Comparison of ENCODE assay signal across 8 cellular contexts in genomic region chr19:53808710-53809125, GRCh38. TPM values are rescaled to one million over a fixed set of nuclear protein-coding genes. Genes with fewer than 3 reads are reported as not detected.
DNase-seq lines count a peak whose midpoint lies in the region; ATAC-seq and TF ChIP-seq lines count a peak whose summit lies in the region.

No MANE protein-coding gene starts in this region.

- H3K27ac Mint-ChIP-seq in MCF 10A (ENCODE audit: low read depth, unreplicated experiment), result no peak overlapping the region

- peak; percentile 91 for ATAC-seq in PC-3
- ATAC-seq in upper lobe of right lung, result peak; percentile 68
- ATAC-seq in HG03196 (IDR thresholded peaks at IDR 0.05; ENCODE audit: unreplicated experiment), result no peak
- ATAC-seq in HG02973 (IDR thresholded peaks at IDR 0.05; ENCODE audit: unreplicated experiment), result no peak

- POLR2A ChIA-PET in MCF 10A (lab: Yijun Ruan, JAX) (no interaction called here), PC-3 (lab: Charles Lee; ENCODE audit: unreplicated experiment) (no interaction called here)

- peak; percentile 24 for TF ChIP-seq CTCF in MCF 10A (IDR thresholded peaks at IDR 0.05; ENCODE audit: unreplicated experiment)
- no peak for TF ChIP-seq CTCF in breast epithelium (IDR thresholded peaks at IDR 0.05)
- peak; percentile 87 for TF ChIP-seq CTCF in PC-3 (conservative IDR thresholded peaks at IDR 0.05; ENCODE audit: low read depth, low read length)
- peak; percentile 81 for TF ChIP-seq CTCF in fibroblast of the aortic adventitia (IDR thresholded peaks at IDR 0.05; ENCODE audit: insufficient read depth, low read length)
- TF ChIP-seq CTCF in upper lobe of right lung (IDR thresholded peaks at IDR 0.05), result peak; percentile 45

- H3K9me3 Mint-ChIP-seq in MCF 10A (ENCODE audit: unreplicated experiment), result no peaks in the 10 kb centered on the region

- no peak overlapping the region for H2AFZ ChIP-seq in PC-3 (ENCODE audit: low read length)

- peak; percentile 41 for DNase-seq in MCF 10A (ENCODE audit: unreplicated experiment)
- no peak for DNase-seq in breast epithelium (ENCODE audit: low spot score in 2 of 2)
- peak; percentile 76 for DNase-seq in PC-3
- DNase-seq in fibroblast of the aortic adventitia (ENCODE audit: low read depth), result peak; percentile 75
- no peak for DNase-seq in upper lobe of right lung
- DNase-seq in KG1 (lab: John Stamatoyannopoulos, UW), result no peak

- no peaks in the 10 kb centered on the region for H3K36me3 ChIP-seq in breast epithelium
- no peaks in the 10 kb centered on the region for H3K36me3 ChIP-seq in PC-3 (ENCODE audit: low read depth, low read length)
- no peaks in the 10 kb centered on the region for H3K36me3 ChIP-seq in upper lobe of right lung

- BruUV-seq in MCF 10A (replicated peaks; lab: Mats Ljungman, UMichigan) (no TSS peak), PC-3 (replicated peaks; lab: Mats Ljungman, UMichigan) (no TSS peak)

- H3K4me3 Mint-ChIP-seq in MCF 10A (ENCODE audit: unreplicated experiment), result no peak overlapping the region

- no peaks in the 10 kb centered on the region for H3F3A ChIP-seq in PC-3 (ENCODE audit: low read length, unreplicated experiment)

- no peaks in the 10 kb centered on the region for H3K9me2 ChIP-seq in PC-3 (replicated peaks; ENCODE audit: low read length)

- no peaks in the 10 kb centered on the region for H3K79me2 ChIP-seq in PC-3 (ENCODE audit: low read length)

- intact Hi-C loops in MCF 10A (cut with micrococcal nuclease), result loop anchor here (5.0 kb wide), 1 partner anchor 214 kb away; no protein-coding TSS in a partner anchor
- intact Hi-C loops in breast epithelium (cut with DNase I; ENCODE audit: low total_unique reads), result loop anchor here (10.0 kb wide), 1 partner anchor 734 kb away; no protein-coding TSS in a partner anchor
- intact Hi-C loops in PC-3 (cut with micrococcal nuclease), result loop anchor here (1.0 to 10.0 kb wide), 4 partner anchors 32 to 426 kb away; no protein-coding TSS in a partner anchor
- intact Hi-C loops in upper lobe of right lung (cut with DNase I), result no loop called here

- no peaks in the 10 kb centered on the region for H3K9me3 ChIP-seq in breast epithelium
- no peaks in the 10 kb centered on the region for H3K9me3 ChIP-seq in PC-3 (ENCODE audit: low read length)
- H3K9me3 ChIP-seq in upper lobe of right lung, result no peaks in the 10 kb centered on the region

- no peaks in the 10 kb centered on the region for H3K4me1 Mint-ChIP-seq in MCF 10A (ENCODE audit: insufficient read depth, unreplicated experiment)

- H3K4me2 ChIP-seq in PC-3 (ENCODE audit: low read length), result no peak overlapping the region

- H4K20me1 ChIP-seq in PC-3 (ENCODE audit: low read length), result no peaks in the 10 kb centered on the region

- no peaks in the 10 kb centered on the region for H3K27me3 Mint-ChIP-seq in MCF 10A (ENCODE audit: insufficient read depth, unreplicated experiment)

- H3K9ac ChIP-seq in PC-3 (ENCODE audit: low read length), result no peak overlapping the region

- CTCF ChIA-PET in MCF 10A (lab: Yijun Ruan, JAX), result interaction anchor here (0.6 to 6.0 kb wide), 15 partner anchors 9 to 418 kb away, joined by 3 to 89 read pairs (median 4); no protein-coding TSS in a partner anchor
- CTCF ChIA-PET in PC-3 (lab: Charles Lee), result interaction anchor here (1.0 to 2.3 kb wide), 3 partner anchors 16 to 227 kb away, joined by 3 to 17 read pairs (median 14); no protein-coding TSS in a partner anchor

- H3K4me3 ChIP-seq in breast epithelium, result no peak overlapping the region
- no peak overlapping the region for H3K4me3 ChIP-seq in PC-3 (ENCODE audit: low read length)
- no peak overlapping the region for H3K4me3 ChIP-seq in fibroblast of the aortic adventitia (ENCODE audit: low read depth, low read length)
- no peak overlapping the region for H3K4me3 ChIP-seq in upper lobe of right lung

- TF ChIP-seq POLR2A in breast epithelium (IDR thresholded peaks at IDR 0.05), result no peak

- H3K27ac ChIP-seq in breast epithelium (no peak overlapping the region), PC-3 (ENCODE audit: low read length) (no peak overlapping the region), upper lobe of right lung (no peak overlapping the region)

- no peaks in the 10 kb centered on the region for H3K36me3 Mint-ChIP-seq in MCF 10A (ENCODE audit: insufficient read depth, unreplicated experiment)

- no peaks in the 10 kb centered on the region for H3K27me3 ChIP-seq in breast epithelium
- H3K27me3 ChIP-seq in PC-3 (ENCODE audit: low read length), result no peaks in the 10 kb centered on the region
- H3K27me3 ChIP-seq in upper lobe of right lung, result no peaks in the 10 kb centered on the region

- H3K4me1 ChIP-seq in breast epithelium (no peaks in the 10 kb centered on the region), PC-3 (ENCODE audit: insufficient read depth, low read length) (no peaks in the 10 kb centered on the region), upper lobe of right lung (no peaks in the 10 kb centered on the region)

RNA-seq across cellular contexts. Expression of gene NLRP12, which starts 15.4 kb away (rescaled TPM):
- total RNA-seq in MCF 10A (2022) (not detected in 2 replicates), breast epithelium (1 to 10 TPM in 1 of 3 donors, under 1 TPM in 2; 0.32 to 1.2 (median 0.66) TPM), PC-3 (2014; rRNA removed) (0.12 TPM in 1 of 2 replicates, not detected in the other), fibroblast of the aortic adventitia (ENCODE audit: low replicate concordance) (not detected in 2 replicates), upper lobe of right lung (4.0 TPM)

RNA-seq across cellular contexts. Expression of gene MYADM, which starts 59.0 kb away (rescaled TPM):
- 39.0 and 43.3 TPM in 2 replicates for total RNA-seq in MCF 10A (2022)
- total RNA-seq in breast epithelium, result 10 to 100 TPM; 30.2 to 54.6 (median 41.9) TPM
- total RNA-seq in PC-3 (2014; rRNA removed), result 58.9 and 63.5 TPM in 2 replicates
- 6.8 and 30.2 TPM in 2 replicates for total RNA-seq in fibroblast of the aortic adventitia (ENCODE audit: low replicate concordance)
- total RNA-seq in upper lobe of right lung, result 131 TPM

Comparison
In these comparisons a context has a peak if more than half of its experiments do, and no peak if none do; other contexts are left out.
1. DNase-seq: peak in MCF 10A (single experiment), PC-3 (single experiment) and fibroblast of the aortic adventitia (single experiment); none in breast epithelium (0 of 2), upper lobe of right lung (single experiment) and KG1 (single experiment).
2. CTCF ChIP-seq: peak in MCF 10A (single experiment), PC-3 (single experiment), fibroblast of the aortic adventitia (single experiment) and upper lobe of right lung (single experiment); none in breast epithelium (0 of 3).
3. ATAC-seq: peak in PC-3 (single experiment) and upper lobe of right lung (single experiment); none in HG03196 (single experiment) and HG02973 (single experiment).